8 cellular contexts compared by ENCODE assay signal in genomic region chr11:63937713-63938480, GRCh38. TPM values are rescaled to one million over a fixed set of nuclear protein-coding genes. Genes with fewer than 3 reads are reported as not detected.
DNase-seq lines count a peak whose midpoint lies in the region; ATAC-seq and TF ChIP-seq lines count a peak whose summit lies in the region.

No MANE protein-coding gene starts in this region.

- H4K20me1 ChIP-seq in IMR-90 (ENCODE audit: insufficient read depth, low read length) = peaks cover 3% of the 10 kb centered on the region; the same call in 1 of the 2 replicates

- no peak overlapping the region; the same call in 1 of the 2 replicates for H3K27ac ChIP-seq in IMR-90 (ENCODE audit: insufficient read depth, low read length)

- no peak overlapping the region for H4K5ac ChIP-seq in IMR-90 (ENCODE audit: low read depth, low read length)

- H3K9me1 ChIP-seq in IMR-90 (ENCODE audit: insufficient read depth, low read length) = no peaks in the 10 kb centered on the region

- H2BK5ac ChIP-seq in IMR-90 (ENCODE audit: low read depth, low read length, poor library complexity, severe bottlenecking) = no peak overlapping the region

- in situ Hi-C loops in IMR-90 (cut with MboI; ENCODE audit: low sequenced_read_pairs) = loop anchor here (25.0 kb wide), 1 partner anchor 451 kb away; the partner anchor contains the start of gene PLAAT5

- peak; percentile 75 for DNase-seq in ELF-1 (ENCODE audit: low read depth, low spot score)
- DNase-seq in IMR-90 = no peak
- DNase-seq in iPS-NIHi11 (ENCODE audit: low spot score) = peak; percentile 62
- DNase-seq in stimulated activated naive CD8-positive, alpha-beta T cell treated with anti-CD3 and anti-CD28 coated beads, Interleukin-15, amount 100 ng/mL, for 72 hours = peak in 1 of 2 donors; percentile 11
- DNase-seq in GM19240 (ENCODE audit: insufficient read length, low spot score) = no peak

- peak overlapping the region; percentile 97 for H3K4me3 Mint-ChIP-seq in activated naive CD8-positive, alpha-beta T cell
- peak overlapping the region; percentile 85 to 100 for H3K4me3 Mint-ChIP-seq in stimulated activated naive CD8-positive, alpha-beta T cell treated with anti-CD3 and anti-CD28 coated beads, Interleukin-15, amount 100 ng/mL, for 72 hours

- peaks cover 20 to 33% of the 10 kb centered on the region in 2 experiments for H3K79me1 ChIP-seq in IMR-90 (ENCODE audit: low read depth in 1 of 2, low read length in 2 of 2)

- no peak overlapping the region for H3K9ac ChIP-seq in IMR-90 (ENCODE audit: low read depth, low read length)

- no peak overlapping the region for H3K14ac ChIP-seq in IMR-90 (replicated peaks; ENCODE audit: low read depth, low read length)

- peak; percentile 5 for ATAC-seq in GM21381 (IDR thresholded peaks at IDR 0.05; ENCODE audit: unreplicated experiment)
- ATAC-seq in IMR-90 (ENCODE audit: low read depth) = no peak
- peak; percentile 44 for ATAC-seq in stimulated activated naive CD8-positive, alpha-beta T cell treated with anti-CD3 and anti-CD28 coated beads, Interleukin-15, amount 100 ng/mL, for 72 hours
- ATAC-seq in HG02571 (IDR thresholded peaks at IDR 0.05; ENCODE audit: unreplicated experiment) = no peak

- no peak overlapping the region for H3K56ac ChIP-seq in IMR-90 (ENCODE audit: extremely low read depth, insufficient read depth, low read length)

- no peaks in the 10 kb centered on the region for H3K36me3 ChIP-seq in IMR-90 (ENCODE audit: control insufficient read depth, insufficient read depth, low read length)

- no peak overlapping the region for H2AK5ac ChIP-seq in IMR-90 (ENCODE audit: low read depth, low read length)

- H3K9me3 ChIP-seq in IMR-90 (ENCODE audit: control insufficient read depth, insufficient read depth, low read length) = no peaks in the 10 kb centered on the region

- no TSS peak for BruUV-seq in IMR-90 (replicated peaks; lab: Mats Ljungman, UMichigan)

- WGBS in IMR-90 (ENCODE audit: extremely low coverage in 2 of 2, insufficient read length in 1 of 2), 2 experiments = 47% methylated on average over 13 of the region's 30 CpGs; no CpG with 5 or more reads in 1 of the 2 experiments

- H3K36me3 Mint-ChIP-seq in activated naive CD8-positive, alpha-beta T cell = no peaks in the 10 kb centered on the region

- TF ChIP-seq RAD21 in IMR-90 (IDR thresholded peaks at IDR 0.05; ENCODE audit: low read length) = no peak

- no peaks in the 10 kb centered on the region for H3K27me3 ChIP-seq in IMR-90 (ENCODE audit: control insufficient read depth, insufficient read depth, low read length)

- POLR2A ChIA-PET in IMR-90 (lab: Charles Lee; ENCODE audit: unreplicated experiment) = no interaction called here

- H2AK9ac ChIP-seq in IMR-90 (replicated peaks; ENCODE audit: low read depth, low read length, poor library complexity) = peak overlapping the region; percentile 37

- peak overlapping the region; percentile 37; the same call in 1 of the 2 replicates for H2BK20ac ChIP-seq in IMR-90 (ENCODE audit: low read depth, low read length)

- H3K4me3 ChIP-seq in IMR-90 (ENCODE audit: insufficient read depth, low read depth, low read length) = peak overlapping the region; percentile 90

- no peaks in the 10 kb centered on the region for H3K27me3 Mint-ChIP-seq in activated naive CD8-positive, alpha-beta T cell
- no peaks in the 10 kb centered on the region for H3K27me3 Mint-ChIP-seq in stimulated activated naive CD8-positive, alpha-beta T cell treated with anti-CD3 and anti-CD28 coated beads, Interleukin-15, amount 100 ng/mL, for 72 hours

- H3K4me1 Mint-ChIP-seq in activated naive CD8-positive, alpha-beta T cell (ENCODE audit: low read depth) = peaks cover 24% of the 10 kb centered on the region
- H3K4me1 Mint-ChIP-seq in stimulated activated naive CD8-positive, alpha-beta T cell treated with anti-CD3 and anti-CD28 coated beads, Interleukin-15, amount 100 ng/mL, for 72 hours = peaks cover 36% of the 10 kb centered on the region

- H2BK15ac ChIP-seq in IMR-90 (ENCODE audit: low read depth, low read length) = no peak overlapping the region

- no peak overlapping the region for H2BK120ac ChIP-seq in IMR-90 (ENCODE audit: low read depth, low read length)

- H3K9me3 Mint-ChIP-seq in activated naive CD8-positive, alpha-beta T cell (ENCODE audit: low read depth) = no peaks in the 10 kb centered on the region
- no peaks in the 10 kb centered on the region for H3K9me3 Mint-ChIP-seq in stimulated activated naive CD8-positive, alpha-beta T cell treated with anti-CD3 and anti-CD28 coated beads, Interleukin-15, amount 100 ng/mL, for 72 hours

- no peak for TF ChIP-seq POLR2A in IMR-90 (IDR thresholded peaks at IDR 0.05; ENCODE audit: low read depth, low read length)

- no peak overlapping the region for H4K91ac ChIP-seq in IMR-90 (ENCODE audit: insufficient read depth, low read depth, low read length)

- CTCF ChIA-PET in IMR-90 (lab: Yijun Ruan, JAX) = no interaction called here

- no peak overlapping the region for H3K18ac ChIP-seq in IMR-90 (ENCODE audit: low read depth, low read length)

- H3K23ac ChIP-seq in IMR-90 (ENCODE audit: low read depth, low read length) = no peak overlapping the region

- intact Hi-C loops in IMR-90 (cut with micrococcal nuclease) = loop anchor here (2.0 kb wide), 1 partner anchor 21 kb away; the partner anchor contains the start of gene RCOR2

- no peak for TF ChIP-seq CTCF in IMR-90 (conservative IDR thresholded peaks at IDR 0.05; ENCODE audit: low read depth, low read length)

- H4K8ac ChIP-seq in IMR-90 (ENCODE audit: low read depth in 2 of 2, low read length in 2 of 2) = peak overlapping the region in 1 of 2 experiments; percentile 6; a peak in 3 of 4 replicates

- H2AFZ ChIP-seq in IMR-90 (replicated peaks; ENCODE audit: low read length, poor library complexity) = peak overlapping the region; percentile 98

- no peak overlapping the region for H3K4ac ChIP-seq in IMR-90 (ENCODE audit: low read depth, low read length)

- no peaks in the 10 kb centered on the region for H3K4me1 ChIP-seq in IMR-90 (ENCODE audit: control insufficient read depth, insufficient read depth, low read length)

- peak overlapping the region; percentile 84 for H3K4me2 ChIP-seq in IMR-90 (ENCODE audit: low read depth, low read length)

- dilution Hi-C loops in IMR-90 (cut with HindIII; ENCODE audit: low sequenced_read_pairs, unreplicated experiment) = no loop called here

- H3K27ac Mint-ChIP-seq in activated naive CD8-positive, alpha-beta T cell = peak overlapping the region; percentile 90
- peak overlapping the region; percentile 82 to 87 for H3K27ac Mint-ChIP-seq in stimulated activated naive CD8-positive, alpha-beta T cell treated with anti-CD3 and anti-CD28 coated beads, Interleukin-15, amount 100 ng/mL, for 72 hours

TF ChIP-seq in IMR-90, 13 proteins besides CTCF, POLR2A, EP300 and RAD21:
- TF ChIP-seq RCOR1 (IDR thresholded peaks at IDR 0.05; ENCODE audit: insufficient replicate concordance, low read length) (no peak), BHLHE40 (IDR thresholded peaks at IDR 0.05; ENCODE audit: low read depth, low read length) (peak; percentile 53; the same call in 1 of the 2 replicates), FOS (IDR thresholded peaks at IDR 0.05; ENCODE audit: low read depth, low read length) (no peak), SMC3 (IDR thresholded peaks at IDR 0.05; ENCODE audit: low read depth, low read length) (no peak), NFE2L2 (IDR thresholded peaks at IDR 0.05; ENCODE audit: low read depth, low read length) (no peak), CEBPB (IDR thresholded peaks at IDR 0.05; ENCODE audit: low read depth, low read length) (no peak), MAZ (IDR thresholded peaks at IDR 0.05; ENCODE audit: borderline replicate concordance, low read depth, low read length) (no peak), MAFK (IDR thresholded peaks at IDR 0.05; ENCODE audit: low read depth, low read length) (no peak), RFX5 (IDR thresholded peaks at IDR 0.05; ENCODE audit: low read depth, low read length) (no peak), CHD1 (IDR thresholded peaks at IDR 0.05; ENCODE audit: low read depth, low read length) (no peak), USF2 (IDR thresholded peaks at IDR 0.05; ENCODE audit: low read depth, low read length) (peak; percentile 57)
TF ChIP-seq in IMR-90: peak in this region for 2.

RNA-seq across cellular contexts. Expression of gene NAA40, which starts 0.9 kb away (rescaled TPM):
- total RNA-seq in IMR-90 (2012; rRNA removed) = 8.9 and 15.2 TPM in 2 replicates
- polyA plus RNA-seq in IMR-90 (2012; rRNA removed) = 23.1 and 24.7 TPM in 2 replicates
- 10.1 and 11.0 TPM in 2 replicates for polyA plus RNA-seq in IMR-90 (2012; cell fraction: cytosol; rRNA removed)
- 61.6 and 108 TPM in 2 replicates for polyA plus RNA-seq in IMR-90 (2012; cell fraction: nucleus; rRNA removed; ENCODE audit: low replicate concordance)

RNA-seq across cellular contexts. Expression of gene RCOR2, which starts 20.9 kb away (rescaled TPM):
- total RNA-seq in IMR-90 (2012; rRNA removed) = 0.56 and 0.90 TPM in 2 replicates
- polyA plus RNA-seq in IMR-90 (2012; rRNA removed) = 2.0 and 2.4 TPM in 2 replicates
- 1.9 and 2.9 TPM in 2 replicates for polyA plus RNA-seq in IMR-90 (2012; cell fraction: cytosol; rRNA removed)
- 5.0 and 5.7 TPM in 2 replicates for polyA plus RNA-seq in IMR-90 (2012; cell fraction: nucleus; rRNA removed; ENCODE audit: low replicate concordance)

RNA-seq across cellular contexts. Expression of gene COX8A, which starts 36.5 kb away (rescaled TPM):
- 250 and 315 TPM in 2 replicates for total RNA-seq in IMR-90 (2012; rRNA removed)
- 598 and 701 TPM in 2 replicates for polyA plus RNA-seq in IMR-90 (2012; rRNA removed)
- 770 and 1,094 TPM in 2 replicates for polyA plus RNA-seq in IMR-90 (2012; cell fraction: cytosol; rRNA removed)
- polyA plus RNA-seq in IMR-90 (2012; cell fraction: nucleus; rRNA removed; ENCODE audit: low replicate concordance) = 142 and 372 TPM in 2 replicates

RNA-seq across cellular contexts. Expression of gene OTUB1, which starts 48.3 kb away (rescaled TPM):
- 53.6 and 69.0 TPM in 2 replicates for total RNA-seq in IMR-90 (2012; rRNA removed)
- polyA plus RNA-seq in IMR-90 (2012; rRNA removed) = 168 and 184 TPM in 2 replicates
- polyA plus RNA-seq in IMR-90 (2012; cell fraction: cytosol; rRNA removed) = 107 and 174 TPM in 2 replicates
- 310 and 475 TPM in 2 replicates for polyA plus RNA-seq in IMR-90 (2012; cell fraction: nucleus; rRNA removed; ENCODE audit: low replicate concordance)

Comparison
In these comparisons a context has a peak if more than half of its experiments do, and no peak if none do; other contexts are left out.
1. DNase-seq: peak in ELF-1 (single experiment) and iPS-NIHi11 (single experiment); none in IMR-90 (single experiment) and GM19240 (single experiment).
2. ATAC-seq: peak in GM21381 (single experiment) and stimulated activated naive CD8-positive, alpha-beta T cell treated with anti-CD3 and anti-CD28 coated beads, Interleukin-15, amount 100 ng/mL, for 72 hours (single experiment); none in IMR-90 (single experiment) and HG02571 (single experiment).